Comparison of ENCODE assay signal across 9 cellular contexts in genomic region chr1:55412060-55412459, GRCh38.
"Had no signal": no experiment of that assay in that cellular context is flagged by ENCODE, and none has a peak within 500 bp of the region (broad histone marks: within the 10 kb centered on the region; RNA-seq: fewer than 3 reads in every experiment).

No MANE protein-coding gene starts in this region.

- H3K4me3 ChIP-seq: GM23248, GM23338, HAP-1 had no signal

- H3K36me3 ChIP-seq: HAP-1 had no signal

- DNase-seq: GM23248, GOT3, H7, H9, HCEC 1CT, HFFc6 had no signal

- H3K9me3 ChIP-seq: HAP-1 had no signal

- H3K4me1 ChIP-seq: HAP-1 had no signal

- ATAC-seq: GM23338, HCT116 had no signal

- H3K27ac ChIP-seq: GM23248 had no signal
